ENCODE assay signal across 20 cellular contexts in genomic region chr7:110646814-110647213, GRCh38.
DNase-seq lines count a peak whose midpoint lies in the region; TF ChIP-seq lines count a peak whose summit lies in the region.
"Had no signal": no experiment of that assay in that cellular context is flagged by ENCODE, and none has a peak within 500 bp of the region (broad histone marks: within the 10 kb centered on the region; RNA-seq: fewer than 3 reads in every experiment).

No MANE protein-coding gene starts in this region.

- H4K20me1 ChIP-seq in osteoblast (ENCODE audit: insufficient read depth, low read length): no peaks in the 10 kb centered on the region

- H3K4me1 ChIP-seq in osteoblast (ENCODE audit: insufficient read depth, low read length): no peaks in the 10 kb centered on the region
- H3K4me1 ChIP-seq: A549, Caco-2 had no signal

- H3K27me3 ChIP-seq in osteoblast (ENCODE audit: insufficient read depth, low read length): no peaks in the 10 kb centered on the region

- no peaks in the 10 kb centered on the region for H3K9me3 ChIP-seq in osteoblast (ENCODE audit: low read depth, low read length)
- H3K9me3 ChIP-seq: A549, Caco-2 had no signal

- no peak for TF ChIP-seq CTCF in osteoblast (IDR thresholded peaks at IDR 0.05; ENCODE audit: extremely low read depth, low read depth, low read length)

- DNase-seq in NCI-H524 (lab: John Stamatoyannopoulos, UW) (peak; percentile 2 to 59), NCI-H524 treated with DMSO at 0.1 percent for 48 hours (lab: John Stamatoyannopoulos, UW) (no peak), NCI-H82 treated with DMSO at 0.1 percent for 48 hours (lab: John Stamatoyannopoulos, UW; ENCODE audit: unreplicated experiment) (peak; percentile 15), inferior parietal cortex (ENCODE audit: extremely low spot score) (peak; percentile 12), mesenteric fat pad (ENCODE audit: low spot score) (no peak), osteoblast (ENCODE audit: insufficient read length, low spot score, missing footprints) (no peak)
- DNase-seq in activated CD8-positive, alpha-beta memory T cell treated with anti-CD3 and anti-CD28 coated beads, Interleukin-2, amount 50 U/mL, for 4 hours: no peak
- DNase-seq: AML-193; Caco-2; CD4-positive, alpha-beta T cell; DMS153; DMS79; GDM1; GOT3; H7; HFFc6; IMR-90 had no signal

- H3K4me2 ChIP-seq in osteoblast (ENCODE audit: insufficient read depth, low read length): no peak overlapping the region
- H3K4me2 ChIP-seq: A549 had no signal

- no peak overlapping the region for H3K27ac ChIP-seq in osteoblast (ENCODE audit: low read depth, low read length)
- H3K27ac ChIP-seq: 22Rv1, A549, C4-2B had no signal

- H3K79me2 ChIP-seq in osteoblast (ENCODE audit: insufficient read depth, low read length): no peaks in the 10 kb centered on the region

- H3K4me3 ChIP-seq in osteoblast (ENCODE audit: insufficient read depth, low read length): no peak overlapping the region
- H3K4me3 ChIP-seq: A549 had no signal

- H2AFZ ChIP-seq in osteoblast (ENCODE audit: low read length): no peak overlapping the region

- H3K36me3 ChIP-seq in osteoblast (ENCODE audit: insufficient read depth, low read length): no peaks in the 10 kb centered on the region

Comparison
In these comparisons a context has a peak if more than half of its experiments do, and no peak if none do; other contexts are left out.
1. DNase-seq: peak in NCI-H524 (2 of 2), NCI-H82 treated with DMSO at 0.1 percent for 48 hours (single experiment) and inferior parietal cortex (single experiment); none in NCI-H524 treated with DMSO at 0.1 percent for 48 hours (single experiment), activated CD8-positive, alpha-beta memory T cell treated with anti-CD3 and anti-CD28 coated beads, Interleukin-2, amount 50 U/mL, for 4 hours (single experiment), mesenteric fat pad (single experiment) and osteoblast (single experiment).